ENCODE assay signal across 8 cellular contexts in genomic region chr14:31127690-31128089, GRCh38.
DNase-seq lines count a peak whose midpoint lies in the region; ATAC-seq and FAIRE-seq lines count a peak whose summit lies in the region.

No MANE protein-coding gene starts in this region.

- ATAC-seq in CD4-positive, CD25-positive, alpha-beta regulatory T cell (ENCODE audit: low read depth in 2 of 2): peak; percentile 84 to 90
- ATAC-seq in GM18867 (IDR thresholded peaks at IDR 0.05; ENCODE audit: unreplicated experiment) (peak; percentile 89), HG03442 (IDR thresholded peaks at IDR 0.05; ENCODE audit: unreplicated experiment) (peak; percentile 83)

- peaks cover 32% of the 10 kb centered on the region for H3K36me3 Mint-ChIP-seq in CD4-positive, CD25-positive, alpha-beta regulatory T cell

- no peaks in the 10 kb centered on the region for H3K9me3 ChIP-seq in CD4-positive, CD25-positive, alpha-beta regulatory T cell (ENCODE audit: control insufficient read depth in 2 of 2, low read length in 2 of 2)

- H3K4me3 ChIP-seq in CD4-positive, CD25-positive, alpha-beta regulatory T cell (ENCODE audit: low read depth, low read length): peak overlapping the region; percentile 46

- peaks cover 32% of the 10 kb centered on the region for H3K4me1 ChIP-seq in CD4-positive, CD25-positive, alpha-beta regulatory T cell (ENCODE audit: control insufficient read depth, insufficient read depth, low read length, poor library complexity, severe bottlenecking)

- H3K4me3 Mint-ChIP-seq in CD4-positive, CD25-positive, alpha-beta regulatory T cell: peak overlapping the region; percentile 2 to 73 (median 41)

- peak overlapping the region; percentile 68 to 92 (median 84) for H3K27ac Mint-ChIP-seq in CD4-positive, CD25-positive, alpha-beta regulatory T cell

- H3K27me3 Mint-ChIP-seq in CD4-positive, CD25-positive, alpha-beta regulatory T cell: no peaks in the 10 kb centered on the region

- no peaks in the 10 kb centered on the region for H3K27me3 ChIP-seq in CD4-positive, CD25-positive, alpha-beta regulatory T cell (ENCODE audit: control insufficient read depth, insufficient read depth, low read length)

- peaks cover 66% of the 10 kb centered on the region for H3K36me3 ChIP-seq in CD4-positive, CD25-positive, alpha-beta regulatory T cell (ENCODE audit: control insufficient read depth, insufficient read depth, low read length)

- FAIRE-seq in colon (lab: Jason Lieb, UNC): peak; percentile 88

- peak; percentile 22 to 80 (median 77) for DNase-seq in CD4-positive, CD25-positive, alpha-beta regulatory T cell
- DNase-seq in SK-N-DZ (ENCODE audit: low spot score) (no peak), NCI-H2081 treated with DMSO at 0.1 percent for 48 hours (lab: John Stamatoyannopoulos, UW) (no peak), NCI-H446 (lab: John Stamatoyannopoulos, UW) (no peak), superior temporal gyrus (ENCODE audit: extremely low spot score) (no peak)

- H3K9me3 Mint-ChIP-seq in CD4-positive, CD25-positive, alpha-beta regulatory T cell: peaks cover 0 to 3% (median 0%) of the 10 kb centered on the region in 7 donors

- H3K27ac ChIP-seq in CD4-positive, CD25-positive, alpha-beta regulatory T cell (ENCODE audit: insufficient read depth, low read length, poor library complexity, severe bottlenecking): peak overlapping the region; percentile 85

- H3K4me1 Mint-ChIP-seq in CD4-positive, CD25-positive, alpha-beta regulatory T cell: peaks cover 35 to 63% (median 51%) of the 10 kb centered on the region in 4 donors

Comparison
In these comparisons a context has a peak if more than half of its experiments do, and no peak if none do; other contexts are left out.
1. DNase-seq: peak in CD4-positive, CD25-positive, alpha-beta regulatory T cell (3 of 3); none in SK-N-DZ (single experiment), NCI-H2081 treated with DMSO at 0.1 percent for 48 hours (single experiment), NCI-H446 (0 of 2) and superior temporal gyrus (single experiment).
2. Peak in every context shown above with its lines, with median percentiles within 50 percentile points of each other: ATAC-seq.